In genomic region chr6:31717499-31718222, GRCh38 we compare ENCODE assay signal across 1 cellular context.
TF ChIP-seq lines count a peak whose summit lies in the region.

No MANE protein-coding gene starts in this region.

TF ChIP-seq in K562, 482 proteins besides CTCF, POLR2A, EP300 and RAD21 (continues in another document):
- TF ChIP-seq THRA (IDR thresholded peaks at IDR 0.05), result no peak
- peak; percentile 95 for TF ChIP-seq MTA1 (IDR thresholded peaks at IDR 0.05; ENCODE audit: borderline replicate concordance)
- TF ChIP-seq SMARCB1 (IDR thresholded peaks at IDR 0.05; ENCODE audit: insufficient read length, low read depth), result peak; percentile 59
- TF ChIP-seq ZBTB33 (CRISPR knock-in tag; IDR thresholded peaks at IDR 0.05), result 0 out of 2 replicates have a peak, but pooled peaks have one; percentile 59
- 0 out of 2 replicates have a peak, but pooled peaks have one; percentile 21 for TF ChIP-seq CHD2 (IDR thresholded peaks at IDR 0.05; ENCODE audit: low read depth, low read length)
- TF ChIP-seq CBX5 (IDR thresholded peaks at IDR 0.05; ENCODE audit: borderline replicate concordance, low read depth), result no peak
- no peak for TF ChIP-seq ZNF384 (IDR thresholded peaks at IDR 0.05; ENCODE audit: low read depth, low read length)
- no peak for TF ChIP-seq NR0B1 (IDR thresholded peaks at IDR 0.05; ENCODE audit: partially characterized antibody)
- no peak for TF ChIP-seq FOXO4 (CRISPR knock-in tag; IDR thresholded peaks at IDR 0.05)
- no peak for TF ChIP-seq CREB3 (tag; conservative IDR thresholded peaks at IDR 0.05; ENCODE audit: low read depth)
- TF ChIP-seq ZNF740 (CRISPR knock-in tag; IDR thresholded peaks at IDR 0.05), result peak; percentile 35; the same call in 1 of the 2 replicates
- no peak for TF ChIP-seq ZNF740 (tag; IDR thresholded peaks at IDR 0.05)
- no peak for TF ChIP-seq PURB (CRISPR knock-in tag; IDR thresholded peaks at IDR 0.05; ENCODE audit: low read depth)
- no peak for TF ChIP-seq TFE3 (CRISPR knock-in tag; IDR thresholded peaks at IDR 0.05)
- TF ChIP-seq E2F3 (CRISPR knock-in tag; IDR thresholded peaks at IDR 0.05), result no peak
- peak; percentile 84 for TF ChIP-seq CTBP1 (IDR thresholded peaks at IDR 0.05; ENCODE audit: borderline replicate concordance)
- no peak for TF ChIP-seq KLF13 (tag; IDR thresholded peaks at IDR 0.05; ENCODE audit: borderline replicate concordance, low read depth)
- TF ChIP-seq RNF219 (CRISPR knock-in tag; IDR thresholded peaks at IDR 0.05), result 0 out of 2 replicates have a peak, but pooled peaks have one; percentile 24
- TF ChIP-seq SMAD4 (CRISPR knock-in tag; conservative IDR thresholded peaks at IDR 0.05), result 0 out of 2 replicates have a peak, but pooled peaks have one; percentile 27
- peak; percentile 25 for TF ChIP-seq RB1 (IDR thresholded peaks at IDR 0.05; ENCODE audit: low read depth)
- peak in 1 of 2 experiments; percentile 88; a peak in 1 of 4 replicates for TF ChIP-seq SRF (CRISPR knock-in tag; IDR thresholded peaks at IDR 0.05)
- peak; percentile 93 for TF ChIP-seq SMARCA4 (IDR thresholded peaks at IDR 0.05)
- TF ChIP-seq CREB1 (IDR thresholded peaks at IDR 0.05), result peak; percentile 85
- TF ChIP-seq CREB1 (CRISPR knock-in tag; IDR thresholded peaks at IDR 0.05), result peak; percentile 70; the same call in 1 of the 2 replicates
- TF ChIP-seq MEF2D (tag; conservative IDR thresholded peaks at IDR 0.05; ENCODE audit: low read depth), result no peak
- peak; percentile 81; the same call in 1 of the 2 replicates for TF ChIP-seq ZBTB7A (IDR thresholded peaks at IDR 0.05; ENCODE audit: borderline replicate concordance, control insufficient read depth, low read depth, low read length)
- TF ChIP-seq NR1H2 (CRISPR knock-in tag; IDR thresholded peaks at IDR 0.05), result no peak
- TF ChIP-seq FOSL1 (tag; conservative IDR thresholded peaks at IDR 0.05), result no peak
- TF ChIP-seq FOXK2 (conservative IDR thresholded peaks at IDR 0.05 in 1 of 2, IDR thresholded peaks at IDR 0.05 in 1 of 2; ENCODE audit: low read depth in 2 of 2), result peak; percentile 47 to 53; a peak in 2 of 4 replicates
- TF ChIP-seq PREB (CRISPR knock-in tag; IDR thresholded peaks at IDR 0.05), result no peak
- peak; percentile 34; the same call in 1 of the 2 replicates for TF ChIP-seq PKNOX1 (IDR thresholded peaks at IDR 0.05)
- TF ChIP-seq HNRNPLL (IDR thresholded peaks at IDR 0.05; ENCODE audit: low read depth, low read length, poor library complexity, severe bottlenecking), result no peak
- peak; percentile 19 for TF ChIP-seq NEUROD1 (IDR thresholded peaks at IDR 0.05; ENCODE audit: borderline replicate concordance, low read depth, low read length, partially characterized antibody)
- TF ChIP-seq TCF3 (CRISPR knock-in tag; IDR thresholded peaks at IDR 0.05), result peak; percentile 17; the same call in 1 of the 2 replicates
- 0 out of 2 replicates have a peak, but pooled peaks have one; percentile 28 for TF ChIP-seq RBFOX2 (IDR thresholded peaks at IDR 0.05; ENCODE audit: low read depth, low read length)
- peak; percentile 56 for TF ChIP-seq DPF2 (IDR thresholded peaks at IDR 0.05)
- no peak for TF ChIP-seq SP2 (IDR thresholded peaks at IDR 0.05; ENCODE audit: extremely low read depth, low read depth, low read length, poor library complexity, severe bottlenecking)
- TF ChIP-seq NKRF (IDR thresholded peaks at IDR 0.05; ENCODE audit: borderline replicate concordance), result no peak
- TF ChIP-seq TRIM24 (IDR thresholded peaks at IDR 0.05), result no peak
- no peak for TF ChIP-seq CCAR2 (IDR thresholded peaks at IDR 0.05; ENCODE audit: low read depth, low read length)
- no peak for TF ChIP-seq TEAD2 (tag; IDR thresholded peaks at IDR 0.05)
- peak; percentile 93 for TF ChIP-seq SMARCC2 (IDR thresholded peaks at IDR 0.05; ENCODE audit: low read depth)
- TF ChIP-seq MTA3 (IDR thresholded peaks at IDR 0.05; ENCODE audit: borderline replicate concordance), result 0 out of 2 replicates have a peak, but pooled peaks have one; percentile 34
- TF ChIP-seq NFXL1 (CRISPR knock-in tag; IDR thresholded peaks at IDR 0.05), result no peak
- no peak for TF ChIP-seq E2F5 (CRISPR knock-in tag; IDR thresholded peaks at IDR 0.05)
- TF ChIP-seq TARDBP (IDR thresholded peaks at IDR 0.05), result 0 out of 2 replicates have a peak, but pooled peaks have one; percentile 31
- no peak for TF ChIP-seq ZNF197 (CRISPR knock-in tag; IDR thresholded peaks at IDR 0.05; ENCODE audit: low read depth)
